8 cellular contexts compared by ENCODE assay signal in genomic region chr2:170409164-170409535, GRCh38.
DNase-seq lines count a peak whose midpoint lies in the region; ATAC-seq and TF ChIP-seq lines count a peak whose summit lies in the region.

No MANE protein-coding gene starts in this region.

- H3K9me3 Mint-ChIP-seq in activated naive CD4-positive, alpha-beta T cell treated with anti-CD3 and anti-CD28 coated beads, Interleukin-2, amount 50 U/mL, for 72 hours, result no peaks in the 10 kb centered on the region

- H3K27ac Mint-ChIP-seq in activated naive CD4-positive, alpha-beta T cell treated with anti-CD3 and anti-CD28 coated beads, Interleukin-2, amount 50 U/mL, for 72 hours, result peak overlapping the region in 1 of 2 donors; percentile 75

- ATAC-seq in activated naive CD4-positive, alpha-beta T cell treated with anti-CD3 and anti-CD28 coated beads, Interleukin-2, amount 50 U/mL, for 72 hours, result peak; percentile 62 to 74
- ATAC-seq in heart left ventricle (peak in 2 of 4 donors; percentile 49 to 64), HG03342 (IDR thresholded peaks at IDR 0.05; ENCODE audit: unreplicated experiment) (no peak)

- no peak for TF ChIP-seq POLR2A in NB4 (IDR thresholded peaks at IDR 0.05; ENCODE audit: extremely low read depth, insufficient read length)
- TF ChIP-seq POLR2A in heart left ventricle (IDR thresholded peaks at IDR 0.05), result no peak
- no peak for TF ChIP-seq POLR2A in vagina (IDR thresholded peaks at IDR 0.05)

- H3K4me3 ChIP-seq in NB4 (ENCODE audit: low read depth, low read length) (no peak overlapping the region), heart left ventricle (peak overlapping the region in 4 of 12 donors; percentile 6 to 30 (median 21)), vagina (no peak overlapping the region)

- H3K4me1 ChIP-seq in heart left ventricle (peaks cover 0 to 13% (median 2%) of the 10 kb centered on the region in 12 donors), vagina (peaks cover 5% of the 10 kb centered on the region)

- H3K36me3 ChIP-seq in heart left ventricle (no peaks in the 10 kb centered on the region), vagina (no peaks in the 10 kb centered on the region)

- peaks cover 0 to 40% (median 2%) of the 10 kb centered on the region in 9 donors for H3K27me3 ChIP-seq in heart left ventricle
- H3K27me3 ChIP-seq in vagina, result no peaks in the 10 kb centered on the region

- intact Hi-C loops in heart left ventricle (cut with DNase I), result loop anchor here (1.0 to 10.0 kb wide), 5 partner anchors 403 to 407 kb away; partner anchors contain the start of gene GAD1 (in 2 of the 10)
- intact Hi-C loops in vagina (cut with DNase I), result no loop called here

- 4 to 7% (median 6%) methylated on average over 9 of the region's 9 CpGs for WGBS in heart left ventricle, 4 donors

- no peak overlapping the region for H3K27ac ChIP-seq in heart left ventricle
- no peak overlapping the region for H3K27ac ChIP-seq in vagina

- H3K36me3 Mint-ChIP-seq in activated naive CD4-positive, alpha-beta T cell treated with anti-CD3 and anti-CD28 coated beads, Interleukin-2, amount 50 U/mL, for 72 hours, result peaks cover 0 to 4% of the 10 kb centered on the region in 2 donors

- DNase-seq in GM03348 (ENCODE audit: low spot score) (peak; percentile 74), NB4 (ENCODE audit: low read depth) (peak; percentile 87), SKM-1 (lab: John Stamatoyannopoulos, UW; ENCODE audit: unreplicated experiment) (peak; percentile 84), heart left ventricle (peak in 4 of 5 donors; percentile 48 to 71 (median 68)), pulmonary artery endothelial cell (ENCODE audit: low read depth, low spot score) (peak; percentile 27), vagina (ENCODE audit: extremely low spot score in 2 of 2) (no peak)
- peak in 1 of 2 donors; percentile 80 for DNase-seq in activated naive CD4-positive, alpha-beta T cell treated with anti-CD3 and anti-CD28 coated beads, Interleukin-2, amount 50 U/mL, for 72 hours (ENCODE audit: low spot score in 2 of 2)

- TF ChIP-seq CTCF in NB4 (IDR thresholded peaks at IDR 0.05; ENCODE audit: low read depth, low read length) (peak; percentile 88), heart left ventricle (IDR thresholded peaks at IDR 0.05) (peak; percentile 73 to 95 (median 87)), vagina (IDR thresholded peaks at IDR 0.05) (peak; percentile 31 to 72 (median 71))

- H3K9me3 ChIP-seq in heart left ventricle (no peaks in the 10 kb centered on the region), vagina (no peaks in the 10 kb centered on the region)

Comparison
In these comparisons a context has a peak if more than half of its experiments do, and no peak if none do; other contexts are left out.
1. DNase-seq: peak in GM03348 (single experiment), NB4 (single experiment), SKM-1 (single experiment), heart left ventricle (4 of 5) and pulmonary artery endothelial cell (single experiment); none in vagina (0 of 2).
2. Peak in every context shown above with its lines, with median percentiles within 50 percentile points of each other: CTCF ChIP-seq.